Comparison of ENCODE assay signal across 18 cellular contexts in the genomic region with DNA sequence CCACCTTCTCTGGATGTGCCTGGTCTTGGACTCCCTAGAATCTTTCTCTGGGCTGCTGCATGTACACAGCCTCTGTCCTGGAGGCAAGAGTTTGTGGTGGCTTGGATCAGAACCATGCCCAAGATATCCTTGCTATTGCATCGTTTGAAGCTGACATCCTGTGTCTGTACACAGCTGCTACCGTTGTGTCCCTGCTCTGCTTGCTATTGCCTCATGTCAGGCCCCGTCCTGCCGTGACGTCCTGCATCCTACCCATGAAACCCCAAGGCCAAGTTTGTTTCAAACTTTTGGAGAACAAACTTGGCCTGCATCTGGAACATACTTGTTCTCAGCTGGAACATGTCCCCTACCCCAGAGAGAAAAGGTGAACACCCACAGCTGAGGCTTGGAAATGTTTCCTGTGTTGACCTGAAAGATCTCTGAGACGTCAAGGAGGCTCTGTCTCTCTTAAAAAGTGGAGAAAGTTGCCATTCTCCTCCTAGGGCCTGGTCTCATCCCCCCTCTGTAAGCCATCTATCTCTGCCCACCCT.
A peak's percentile ranks its signal among the peaks of the same experiment; 100 is the strongest.
DNase-seq lines count a peak whose midpoint lies in the region; ATAC-seq and TF ChIP-seq lines count a peak whose summit lies in the region.
"Had no signal": no experiment of that assay in that cellular context is flagged by ENCODE, and none has a peak within 500 bp of the region (broad histone marks: within the 10 kb centered on the region; RNA-seq: fewer than 3 reads in every experiment).

No MANE protein-coding gene starts in this region.

- peak; percentile 41 for DNase-seq in activated naive CD4-positive, alpha-beta T cell treated with anti-CD3 and anti-CD28 coated beads for 36 hours
- no peak for DNase-seq in activated naive CD4-positive, alpha-beta T cell (lab: John Stamatoyannopoulos, UW)
- no peak for DNase-seq in activated naive CD4-positive, alpha-beta T cell treated with anti-CD3 and anti-CD28 coated beads, Interleukin-2, amount 50 U/mL, for 72 hours (ENCODE audit: low spot score in 2 of 2)
- DNase-seq in neural progenitor cell (ENCODE audit: low spot score), result no peak
- no peak for DNase-seq in neuronal stem cell (ENCODE audit: low spot score)
- DNase-seq in sciatic nerve (ENCODE audit: low spot score), result no peak
- DNase-seq in dermis blood vessel endothelial cell, result no peak
- DNase-seq: activated gamma-delta T cell treated with Interleukin-2 at 50 U/mL for 16 hours, brain microvascular endothelial cell, colonic mucosa, DMS79 treated with DMSO at 0.1 percent for 48 hours, head of caudate nucleus, NCI-H1048, NCI-H2029 treated with DMSO at 0.1 percent for 48 hours, occipital lobe had no signal

- H2BK120ac ChIP-seq in neuronal stem cell (ENCODE audit: low read depth, low read length), result no peak overlapping the region

- H3K4me2 ChIP-seq in OCI-LY1 (ENCODE audit: low read length), result no peak overlapping the region
- no peak overlapping the region for H3K4me2 ChIP-seq in neural progenitor cell
- H3K4me2 ChIP-seq in neuronal stem cell (ENCODE audit: insufficient read depth, low read length, poor library complexity, severe bottlenecking), result no peak overlapping the region
- H3K4me2 ChIP-seq: KMS-11 had no signal

- H4K8ac ChIP-seq in neuronal stem cell (ENCODE audit: low read depth, low read length), result no peak overlapping the region

- TF ChIP-seq CTCF in OCI-LY1 (IDR thresholded peaks at IDR 0.05; ENCODE audit: low read length) (no peak), neural progenitor cell (IDR thresholded peaks at IDR 0.05) (no peak)

- H3K4ac ChIP-seq in neuronal stem cell (ENCODE audit: low read length), result no peak overlapping the region

- H3K9me3 ChIP-seq in OCI-LY1 (ENCODE audit: low read length) (no peaks in the 10 kb centered on the region), neural progenitor cell (ENCODE audit: low read depth) (no peaks in the 10 kb centered on the region), neuronal stem cell (replicated peaks in 1 of 2; ENCODE audit: control insufficient read depth in 2 of 2, insufficient read depth in 1 of 2, low read depth in 1 of 2, low read length in 2 of 2) (no peaks in the 10 kb centered on the region)
- H3K9me3 ChIP-seq: colonic mucosa, thoracic aorta had no signal

- no peak overlapping the region for H3K18ac ChIP-seq in neuronal stem cell (ENCODE audit: low read length)

- intact Hi-C loops in activated naive CD4-positive, alpha-beta T cell treated with anti-CD3 and anti-CD28 coated beads for 36 hours (cut with micrococcal nuclease), result no loop called here
- intact Hi-C loops in sciatic nerve (cut with DNase I), result no loop called here

- no peak overlapping the region for H2BK12ac ChIP-seq in neuronal stem cell (ENCODE audit: low read length)

- no CpG with 5 or more reads among the region's 6 CpGs for WGBS in neuronal stem cell (ENCODE audit: extremely low coverage in 2 of 2, insufficient read length in 2 of 2, insufficient replicate concordance in 1 of 2), 2 donors

- H3K4me3 ChIP-seq in OCI-LY1 (ENCODE audit: low read depth, low read length, poor library complexity, severe bottlenecking) (no peak overlapping the region), neural progenitor cell (no peak overlapping the region), neuronal stem cell (ENCODE audit: low read length in 2 of 2) (peak overlapping the region in 1 of 2 donors; percentile 58)
- H3K4me3 ChIP-seq: colonic mucosa, thoracic aorta had no signal

- H3K9me2 ChIP-seq in OCI-LY1 (ENCODE audit: low read depth, low read length), result no peaks in the 10 kb centered on the region

- H3K9ac ChIP-seq in OCI-LY1 (ENCODE audit: low read length), result peak overlapping the region; percentile 24; the same call in 1 of the 2 replicates
- H3K9ac ChIP-seq in neural progenitor cell, result no peak overlapping the region
- no peak overlapping the region for H3K9ac ChIP-seq in neuronal stem cell (ENCODE audit: low read depth, low read length, poor library complexity)
- H3K9ac ChIP-seq: KMS-11 had no signal

- H3K27ac Mint-ChIP-seq in activated naive CD4-positive, alpha-beta T cell treated with anti-CD3 and anti-CD28 coated beads for 36 hours, result peak overlapping the region; percentile 73
- H3K27ac Mint-ChIP-seq in activated naive CD4-positive, alpha-beta T cell treated with anti-CD3 and anti-CD28 coated beads, Interleukin-2, amount 50 U/mL, for 72 hours, result peak overlapping the region; percentile 70 to 71
- H3K27ac Mint-ChIP-seq in neural progenitor cell, result peak overlapping the region; percentile 60

- H3K79me2 ChIP-seq in OCI-LY1 (ENCODE audit: insufficient read depth, low read length) (no peaks in the 10 kb centered on the region), neural progenitor cell (ENCODE audit: low read depth) (peaks cover 18% of the 10 kb centered on the region)

- peak; percentile 14 to 33 for ATAC-seq in activated naive CD4-positive, alpha-beta T cell treated with anti-CD3 and anti-CD28 coated beads, Interleukin-2, amount 50 U/mL, for 72 hours
- ATAC-seq in sciatic nerve, result no peak

- peak overlapping the region; percentile 66 for H3K27ac ChIP-seq in OCI-LY1 (ENCODE audit: low read depth, low read length, poor library complexity, severe bottlenecking)
- H3K27ac ChIP-seq in neural progenitor cell, result no peak overlapping the region
- no peak overlapping the region for H3K27ac ChIP-seq in neuronal stem cell (replicated peaks; ENCODE audit: low read length)
- H3K27ac ChIP-seq: brain microvascular endothelial cell, colonic mucosa, KMS-11, thoracic aorta had no signal

- peaks cover 57% of the 10 kb centered on the region for H3K4me1 Mint-ChIP-seq in activated naive CD4-positive, alpha-beta T cell treated with anti-CD3 and anti-CD28 coated beads for 36 hours (ENCODE audit: low read depth)
- peaks cover 12% of the 10 kb centered on the region for H3K4me1 Mint-ChIP-seq in neural progenitor cell

- no peaks in the 10 kb centered on the region for H3K27me3 ChIP-seq in OCI-LY1 (ENCODE audit: insufficient read depth, low read length)
- no peaks in the 10 kb centered on the region for H3K27me3 ChIP-seq in neural progenitor cell
- no peaks in the 10 kb centered on the region for H3K27me3 ChIP-seq in neuronal stem cell (ENCODE audit: control insufficient read depth in 3 of 3, insufficient read depth in 3 of 3, low read depth in 1 of 3, low read length in 3 of 3)
- H3K27me3 ChIP-seq: brain microvascular endothelial cell, colonic mucosa had no signal

- H3K14ac ChIP-seq in neuronal stem cell (ENCODE audit: low read length), result no peak overlapping the region

- H3K9me3 Mint-ChIP-seq in activated naive CD4-positive, alpha-beta T cell treated with anti-CD3 and anti-CD28 coated beads for 36 hours, result no peaks in the 10 kb centered on the region
- no peaks in the 10 kb centered on the region for H3K9me3 Mint-ChIP-seq in activated naive CD4-positive, alpha-beta T cell treated with anti-CD3 and anti-CD28 coated beads, Interleukin-2, amount 50 U/mL, for 72 hours
- no peaks in the 10 kb centered on the region for H3K9me3 Mint-ChIP-seq in neural progenitor cell

- H3K79me1 ChIP-seq in neuronal stem cell (ENCODE audit: low read depth, low read length), result peaks cover 3% of the 10 kb centered on the region

- H2AFZ ChIP-seq in OCI-LY1 (ENCODE audit: low read length), result no peak overlapping the region
- H2AFZ ChIP-seq in neural progenitor cell (replicated peaks), result no peak overlapping the region
- H2AFZ ChIP-seq in neuronal stem cell (ENCODE audit: low read length), result no peak overlapping the region

- H3K4me1 ChIP-seq in OCI-LY1 (ENCODE audit: insufficient read depth, low read length, severe bottlenecking) (peaks cover 41% of the 10 kb centered on the region), neural progenitor cell (no peaks in the 10 kb centered on the region), neuronal stem cell (ENCODE audit: control insufficient read depth in 2 of 2, insufficient read depth in 1 of 2, low read depth in 1 of 2, low read length in 2 of 2) (no peaks in the 10 kb centered on the region)

- no peak overlapping the region for H3K23ac ChIP-seq in neuronal stem cell (ENCODE audit: low read depth, low read length, poor library complexity)

- H3K36me3 Mint-ChIP-seq in activated naive CD4-positive, alpha-beta T cell treated with anti-CD3 and anti-CD28 coated beads for 36 hours (ENCODE audit: low read depth), result no peaks in the 10 kb centered on the region
- peaks cover 1 to 10% of the 10 kb centered on the region in 2 donors for H3K36me3 Mint-ChIP-seq in activated naive CD4-positive, alpha-beta T cell treated with anti-CD3 and anti-CD28 coated beads, Interleukin-2, amount 50 U/mL, for 72 hours
- H3K36me3 Mint-ChIP-seq in neural progenitor cell, result peaks cover 22% of the 10 kb centered on the region

- no peak overlapping the region for H2BK5ac ChIP-seq in neuronal stem cell (ENCODE audit: low read length)

- H2AK5ac ChIP-seq in neuronal stem cell (ENCODE audit: low read depth, low read length), result no peak overlapping the region

- no peak overlapping the region for H2BK15ac ChIP-seq in neuronal stem cell (ENCODE audit: low read length)

- H4K91ac ChIP-seq in neuronal stem cell (ENCODE audit: low read depth, low read length, poor library complexity), result no peak overlapping the region

- H4K20me1 ChIP-seq in OCI-LY1 (ENCODE audit: insufficient read depth, low read length), result no peaks in the 10 kb centered on the region
- peaks cover 7% of the 10 kb centered on the region for H4K20me1 ChIP-seq in neural progenitor cell (ENCODE audit: low read depth)

- H3K4me3 Mint-ChIP-seq in activated naive CD4-positive, alpha-beta T cell treated with anti-CD3 and anti-CD28 coated beads for 36 hours, result no peak overlapping the region
- H3K4me3 Mint-ChIP-seq in neural progenitor cell, result peak overlapping the region; percentile 15

- H3F3A ChIP-seq in OCI-LY1 (ENCODE audit: insufficient read depth, low read length) (no peaks in the 10 kb centered on the region), neural progenitor cell (ENCODE audit: low read depth) (peaks cover under 1% of the 10 kb centered on the region)

- H3K36me3 ChIP-seq in OCI-LY1 (ENCODE audit: insufficient read depth, low read length) (no peaks in the 10 kb centered on the region), neural progenitor cell (no peaks in the 10 kb centered on the region), neuronal stem cell (replicated peaks in 1 of 2; ENCODE audit: control insufficient read depth in 2 of 2, insufficient read depth in 2 of 2, low read length in 2 of 2) (peaks cover 0 to 7% of the 10 kb centered on the region in 2 donors)
- H3K36me3 ChIP-seq: brain microvascular endothelial cell, colonic mucosa, thoracic aorta had no signal

- CTCF ChIA-PET in activated naive CD4-positive, alpha-beta T cell treated with anti-CD3 and anti-CD28 coated beads for 36 hours (lab: Charles Lee), result interaction anchor here (0.5 kb wide), 1 partner anchor 37 kb away, joined by 5 read pairs; no protein-coding TSS in a partner anchor

- no peaks in the 10 kb centered on the region for H3K27me3 Mint-ChIP-seq in activated naive CD4-positive, alpha-beta T cell treated with anti-CD3 and anti-CD28 coated beads for 36 hours (ENCODE audit: low read depth)
- H3K27me3 Mint-ChIP-seq in neural progenitor cell (ENCODE audit: insufficient read depth, low read depth), result no peaks in the 10 kb centered on the region
